ENCODE assay signal across 18 cellular contexts in genomic region chr2:2563309-2563860, GRCh38.
A peak's percentile ranks its signal among the peaks of the same experiment; 100 is the strongest.
DNase-seq lines count a peak whose midpoint lies in the region; ATAC-seq, FAIRE-seq and TF ChIP-seq lines count a peak whose summit lies in the region.
"Had no signal": no experiment of that assay in that cellular context is flagged by ENCODE, and none has a peak within 500 bp of the region (broad histone marks: within the 10 kb centered on the region; RNA-seq: fewer than 3 reads in every experiment).

No MANE protein-coding gene starts in this region.

- CTCF ChIA-PET in H1 (lab: Charles Lee; ENCODE audit: partially characterized antibody) = interaction anchor here (0.6 to 1.2 kb wide), 2 partner anchors 13 to 438 kb away, joined by 3 read pairs; no protein-coding TSS in a partner anchor

- 87% methylated on average over 7 of the region's 8 CpGs; no CpG with 5 or more reads in 1 of the 2 experiments for WGBS in H1 (ENCODE audit: extremely low coverage in 1 of 2, insufficient coverage in 1 of 2, insufficient read length in 1 of 2, insufficient replicate concordance in 2 of 2, low coverage in 1 of 2, low lambda C conversion rate in 2 of 2, missing lambda C conversion rate in 1 of 2), 2 experiments
- WGBS in neuronal stem cell (ENCODE audit: extremely low coverage in 2 of 2, insufficient read length in 2 of 2, insufficient replicate concordance in 1 of 2), 2 donors = no CpG with 5 or more reads among the region's 8 CpGs

- no peak overlapping the region for H3K4me3 ChIP-seq in H1 (ENCODE audit: extremely low read depth in 1 of 4, insufficient read depth in 2 of 4, low read depth in 3 of 4, low read length in 4 of 4)
- H3K4me3 ChIP-seq in neuronal stem cell (ENCODE audit: low read length in 2 of 2) = peak overlapping the region in 1 of 2 donors; percentile 1
- no peak overlapping the region for H3K4me3 ChIP-seq in uterus
- H3K4me3 ChIP-seq: BLaER1, GM23338 had no signal

- H4K20me1 ChIP-seq in H1 (replicated peaks in 1 of 2; ENCODE audit: control insufficient read depth in 1 of 2, insufficient read depth in 2 of 2, low read length in 2 of 2) = no peaks in the 10 kb centered on the region
- H4K20me1 ChIP-seq: BLaER1 had no signal

- TF ChIP-seq POLR2A in H1 (IDR thresholded peaks at IDR 0.05; ENCODE audit: control extremely low read depth in 1 of 2, low read depth in 2 of 2, low read length in 2 of 2) (no peak), uterus (IDR thresholded peaks at IDR 0.05) (no peak)

- H3K27ac ChIP-seq in H1 (ENCODE audit: low read depth, low read length) (no peak overlapping the region), neuronal stem cell (replicated peaks; ENCODE audit: low read length) (no peak overlapping the region), uterus (no peak overlapping the region)
- H3K27ac ChIP-seq: BLaER1 had no signal

- intact Hi-C loops in cardiac septum (cut with DNase I) = no loop called here
- intact Hi-C loops in left ventricle myocardium superior (cut with micrococcal nuclease) = no loop called here
- intact Hi-C loops in uterus (cut with DNase I; ENCODE audit: low total_unique reads) = no loop called here

- H3K4ac ChIP-seq in H1 (replicated peaks; ENCODE audit: insufficient read length, low read depth, low read length) (no peak overlapping the region), neuronal stem cell (ENCODE audit: low read length) (no peak overlapping the region)

- TF ChIP-seq EP300 in H1 (IDR thresholded peaks at IDR 0.05; ENCODE audit: borderline replicate concordance in 1 of 2, low read depth in 2 of 2, low read length in 2 of 2) = no peak

- peak overlapping the region; percentile 39; the same call in 1 of the 2 replicates for H2BK12ac ChIP-seq in H1 (ENCODE audit: low read depth, low read length)
- no peak overlapping the region for H2BK12ac ChIP-seq in neuronal stem cell (ENCODE audit: low read length)

- peak; percentile 47 for DNase-seq in cardiac septum (ENCODE audit: low spot score)
- DNase-seq in left ventricle myocardium superior = no peak
- no peak for DNase-seq in H1 (ENCODE audit: low read depth in 1 of 2, low spot score in 2 of 2)
- no peak for DNase-seq in neuronal stem cell (ENCODE audit: low spot score)
- DNase-seq in uterus = no peak
- DNase-seq: 8988T; CD4-positive, alpha-beta memory T cell; DMS153; DMS79; GDM1; H7 had no signal

- TF ChIP-seq CTCF in H1 (IDR thresholded peaks at IDR 0.05; ENCODE audit: control extremely low read depth in 1 of 3, insufficient read depth in 1 of 3, low read depth in 1 of 3, low read length in 3 of 3) (no peak), uterus (IDR thresholded peaks at IDR 0.05) (no peak)

- H3K9me3 ChIP-seq in H1 (ENCODE audit: insufficient read depth in 2 of 2, low read depth in 1 of 2, low read length in 1 of 2) (no peaks in the 10 kb centered on the region), neuronal stem cell (replicated peaks in 1 of 2; ENCODE audit: control insufficient read depth in 2 of 2, insufficient read depth in 1 of 2, low read depth in 1 of 2, low read length in 2 of 2) (no peaks in the 10 kb centered on the region), uterus (no peaks in the 10 kb centered on the region)
- H3K9me3 ChIP-seq: BLaER1 had no signal

- H3K18ac ChIP-seq in H1 (ENCODE audit: extremely low read depth, low read length) (no peak overlapping the region), neuronal stem cell (ENCODE audit: low read length) (no peak overlapping the region)

- H4K8ac ChIP-seq in H1 (ENCODE audit: extremely low read depth, insufficient read depth, low read length) (no peak overlapping the region), neuronal stem cell (ENCODE audit: low read depth, low read length) (no peak overlapping the region)

- no peaks in the 10 kb centered on the region; the same call in 1 of the 2 replicates for H3K23me2 ChIP-seq in H1 (ENCODE audit: low read depth, low read length)

- H3K36me3 ChIP-seq in H1 (ENCODE audit: control insufficient read depth in 2 of 4, insufficient read depth in 4 of 4, low read length in 3 of 4) (no peaks in the 10 kb centered on the region), neuronal stem cell (replicated peaks in 1 of 2; ENCODE audit: control insufficient read depth in 2 of 2, insufficient read depth in 2 of 2, low read length in 2 of 2) (no peaks in the 10 kb centered on the region), uterus (no peaks in the 10 kb centered on the region)
- H3K36me3 ChIP-seq: BLaER1 had no signal

- no peak overlapping the region for H2BK5ac ChIP-seq in H1 (ENCODE audit: low read depth, low read length)
- no peak overlapping the region for H2BK5ac ChIP-seq in neuronal stem cell (ENCODE audit: low read length)

- H2BK120ac ChIP-seq in H1 (replicated peaks; ENCODE audit: low read depth, low read length) (no peak overlapping the region), neuronal stem cell (ENCODE audit: low read depth, low read length) (no peak overlapping the region)

- H2BK15ac ChIP-seq in H1 (ENCODE audit: low read length) = no peak overlapping the region
- no peak overlapping the region for H2BK15ac ChIP-seq in neuronal stem cell (ENCODE audit: low read length)

- H3K4me2 ChIP-seq in H1 (ENCODE audit: insufficient read depth in 1 of 2, low read depth in 2 of 2, low read length in 2 of 2) (no peak overlapping the region), neuronal stem cell (ENCODE audit: insufficient read depth, low read length, poor library complexity, severe bottlenecking) (no peak overlapping the region)
- H3K4me2 ChIP-seq: BLaER1 had no signal

- POLR2A ChIA-PET in H1 (lab: Charles Lee; ENCODE audit: partially characterized antibody) = no interaction called here

- H2AK5ac ChIP-seq in H1 (ENCODE audit: low read depth, low read length) = no peak overlapping the region
- no peak overlapping the region for H2AK5ac ChIP-seq in neuronal stem cell (ENCODE audit: low read depth, low read length)

- H3K9ac ChIP-seq in H1 (replicated peaks in 1 of 4; ENCODE audit: extremely low read depth in 1 of 4, low read depth in 3 of 4, low read length in 3 of 4) (no peak overlapping the region), neuronal stem cell (ENCODE audit: low read depth, low read length, poor library complexity) (peak overlapping the region; percentile 1)
- H3K9ac ChIP-seq: BLaER1 had no signal

- H2AFZ ChIP-seq in H1 (ENCODE audit: low read length) (no peak overlapping the region), neuronal stem cell (ENCODE audit: low read length) (no peak overlapping the region)

- H3K79me1 ChIP-seq in H1 (ENCODE audit: low read depth, low read length) = no peaks in the 10 kb centered on the region
- H3K79me1 ChIP-seq in neuronal stem cell (ENCODE audit: low read depth, low read length) = no peaks in the 10 kb centered on the region

- H4K91ac ChIP-seq in H1 (replicated peaks; ENCODE audit: insufficient read length, low read length) (no peak overlapping the region), neuronal stem cell (ENCODE audit: low read depth, low read length, poor library complexity) (no peak overlapping the region)

- H3K27me3 ChIP-seq in H1 (replicated peaks in 1 of 4; ENCODE audit: control insufficient read depth in 3 of 4, extremely low read depth in 1 of 4, insufficient read depth in 3 of 4, low read length in 3 of 4) (no peaks in the 10 kb centered on the region), neuronal stem cell (ENCODE audit: control insufficient read depth in 3 of 3, insufficient read depth in 3 of 3, low read depth in 1 of 3, low read length in 3 of 3) (no peaks in the 10 kb centered on the region), uterus (no peaks in the 10 kb centered on the region)
- H3K27me3 ChIP-seq: BLaER1 had no signal

- H3K4me1 ChIP-seq in H1 (replicated peaks in 1 of 4; ENCODE audit: control insufficient read depth in 3 of 4, insufficient read depth in 4 of 4, low read length in 3 of 4) = peaks cover 0 to 3% (median 0%) of the 10 kb centered on the region in 4 experiments; a peak in 1 of 7 replicates
- H3K4me1 ChIP-seq in neuronal stem cell (ENCODE audit: control insufficient read depth in 2 of 2, insufficient read depth in 1 of 2, low read depth in 1 of 2, low read length in 2 of 2) = no peaks in the 10 kb centered on the region
- H3K4me1 ChIP-seq in uterus = no peaks in the 10 kb centered on the region
- H3K4me1 ChIP-seq: BLaER1 had no signal

- peak overlapping the region; percentile 61; the same call in 1 of the 2 replicates for H2BK20ac ChIP-seq in H1 (ENCODE audit: low read length)

- no peak for FAIRE-seq in H1 (lab: Jason Lieb, UNC)
- FAIRE-seq: GM12892, GM18507 had no signal

- no peaks in the 10 kb centered on the region for H3K79me2 ChIP-seq in H1 (ENCODE audit: control insufficient read depth in 1 of 2, insufficient read depth in 2 of 2, low read length in 2 of 2)

- no peak for TF ChIP-seq RAD21 in H1 (IDR thresholded peaks at IDR 0.05 in 1 of 2, conservative IDR thresholded peaks at IDR 0.05 in 1 of 2; ENCODE audit: low read depth in 2 of 2, low read length in 2 of 2)

- no peak overlapping the region for H3K14ac ChIP-seq in H1 (ENCODE audit: insufficient read length)
- H3K14ac ChIP-seq in neuronal stem cell (ENCODE audit: low read length) = no peak overlapping the region

- no peak overlapping the region for H3K56ac ChIP-seq in H1 (replicated peaks; ENCODE audit: insufficient read length, low read depth, low read length)

- ATAC-seq in left ventricle myocardium superior (no peak), HG02973 (IDR thresholded peaks at IDR 0.05; ENCODE audit: unreplicated experiment) (no peak)
- ATAC-seq in activated CD4-positive, CD25-positive, alpha-beta regulatory T cell treated with anti-CD3 and anti-CD28 coated beads, Interleukin-2, amount 50 U/mL, for 24 hours = no peak
- ATAC-seq: HCT116 had no signal

- no peak overlapping the region for H3K23ac ChIP-seq in H1 (ENCODE audit: insufficient read length)
- no peak overlapping the region for H3K23ac ChIP-seq in neuronal stem cell (ENCODE audit: low read depth, low read length, poor library complexity)

- H4K5ac ChIP-seq in H1 (ENCODE audit: insufficient read length, low read depth, low read length) = no peak overlapping the region

TF ChIP-seq in H1, 55 proteins besides CTCF, POLR2A, EP300 and RAD21 (continues in another document):
- TF ChIP-seq FOSL1 (IDR thresholded peaks at IDR 0.05; ENCODE audit: insufficient read depth, low read depth, low read length) (no peak), TEAD4 (IDR thresholded peaks at IDR 0.05; ENCODE audit: low read depth, low read length) (no peak), ASH2L (IDR thresholded peaks at IDR 0.05; ENCODE audit: low read length) (no peak), GTF2F1 (IDR thresholded peaks at IDR 0.05; ENCODE audit: borderline replicate concordance, low read depth, low read length) (no peak), SIRT6 (IDR thresholded peaks at IDR 0.05; ENCODE audit: low read length) (no peak), HDAC2 (IDR thresholded peaks at IDR 0.05; ENCODE audit: borderline replicate concordance in 1 of 2, low read depth in 2 of 2, low read length in 2 of 2) (no peak), CREB1 (IDR thresholded peaks at IDR 0.05) (no peak), MAX (IDR thresholded peaks at IDR 0.05) (no peak), RXRA (IDR thresholded peaks at IDR 0.05; ENCODE audit: insufficient read depth, low read depth, low read length) (no peak), NRF1 (IDR thresholded peaks at IDR 0.05; ENCODE audit: low read depth, low read length) (no peak)
